26 cellular contexts compared by ENCODE assay signal in genomic region chr12:22578328-22578727, GRCh38.
"Had no signal": no experiment of that assay in that cellular context is flagged by ENCODE, and none has a peak within 500 bp of the region (broad histone marks: within the 10 kb centered on the region; RNA-seq: fewer than 3 reads in every experiment).

No MANE protein-coding gene starts in this region.

- H3K4me1 Mint-ChIP-seq: activated CD4-positive, alpha-beta T cell treated with anti-CD3 and anti-CD28 coated beads, Interleukin-2, amount 10 ng/mL, durations not matched to agents 24 days and 14 days; activated T-helper 17 cell treated with anti-CD3 and anti-CD28 coated beads, Interleukin-2, amount 50 U/mL, for 72 hours; central memory CD8-positive, alpha-beta T cell; endodermal cell; immature natural killer cell; memory B cell; naive thymus-derived CD8-positive, alpha-beta T cell; neural crest cell had no signal

- H3K27me3 Mint-ChIP-seq: activated CD4-positive, alpha-beta memory T cell treated with anti-CD3 and anti-CD28 coated beads for 36 hours; activated CD4-positive, alpha-beta T cell treated with anti-CD3 and anti-CD28 coated beads, Interleukin-2, amount 10 ng/mL, durations not matched to agents 24 days and 14 days; activated T-helper 17 cell treated with anti-CD3 and anti-CD28 coated beads, Interleukin-2, amount 50 U/mL, for 72 hours; central memory CD8-positive, alpha-beta T cell; dendritic cell treated with granulocyte-macrophage colony-stimulating factor and Interleukin-4, amounts not matched to agents 40 ng/mL and 50 ng/mL, for 4 days; memory B cell had no signal

- H3K27ac Mint-ChIP-seq: activated CD4-positive, alpha-beta memory T cell treated with anti-CD3 and anti-CD28 coated beads for 36 hours; activated CD4-positive, alpha-beta T cell treated with anti-CD3 and anti-CD28 coated beads, Interleukin-2, amount 10 ng/mL, durations not matched to agents 24 days and 14 days; activated naive CD4-positive, alpha-beta T cell treated with anti-CD3 and anti-CD28 coated beads, Interleukin-2, amount 50 U/mL, for 72 hours; activated T-helper 17 cell treated with anti-CD3 and anti-CD28 coated beads, Interleukin-2, amount 50 U/mL, for 72 hours; dendritic cell treated with granulocyte-macrophage colony-stimulating factor and Interleukin-4, amounts not matched to agents 40 ng/mL and 50 ng/mL, for 4 days; endodermal cell; immature natural killer cell; memory B cell; naive thymus-derived CD8-positive, alpha-beta T cell had no signal

- H3K4me3 Mint-ChIP-seq: activated CD4-positive, alpha-beta memory T cell treated with anti-CD3 and anti-CD28 coated beads for 36 hours; activated CD4-positive, alpha-beta T cell treated with anti-CD3 and anti-CD28 coated beads, Interleukin-2, amount 10 ng/mL, durations not matched to agents 24 days and 14 days; activated T-cell treated with anti-CD3 and anti-CD28 coated beads, Interleukin-2, amount 50 U/mL, for 4 hours; activated T-helper 17 cell treated with anti-CD3 and anti-CD28 coated beads, Interleukin-2, amount 50 U/mL, for 72 hours; central memory CD8-positive, alpha-beta T cell; dendritic cell treated with granulocyte-macrophage colony-stimulating factor and Interleukin-4, amounts not matched to agents 40 ng/mL and 50 ng/mL, for 4 days; endodermal cell; immature natural killer cell; memory B cell; naive thymus-derived CD8-positive, alpha-beta T cell; neural crest cell had no signal

- ATAC-seq: activated naive CD4-positive, alpha-beta T cell treated with anti-CD3 and anti-CD28 coated beads, Interleukin-2, amount 50 U/mL, for 72 hours; activated T-cell treated with anti-CD3 and anti-CD28 coated beads, Interleukin-2, amount 50 U/mL, for 4 hours; activated T-helper 17 cell treated with anti-CD3 and anti-CD28 coated beads, Interleukin-2, amount 50 U/mL, for 72 hours; gastrocnemius medialis; naive thymus-derived CD8-positive, alpha-beta T cell; pancreas; sciatic nerve; stimulated activated naive CD8-positive, alpha-beta T cell treated with anti-CD3 and anti-CD28 coated beads, Interleukin-15, Interleukin-2, amounts not matched to agents 100 U/mL and 50 U/mL, for 24 hours had no signal

- DNase-seq: activated CD4-positive, alpha-beta memory T cell treated with anti-CD3 and anti-CD28 coated beads for 36 hours; activated CD4-positive, alpha-beta T cell treated with anti-CD3 and anti-CD28 coated beads, Interleukin-2, amount 10 ng/mL, durations not matched to agents 24 days and 14 days; activated CD4-positive, CD25-positive, alpha-beta regulatory T cell treated with anti-CD3 and anti-CD28 coated beads, Interleukin-2, amount 50 U/mL, for 72 hours; activated T-cell treated with anti-CD3 and anti-CD28 coated beads, Interleukin-2, amount 50 U/mL, for 4 hours; endodermal cell; gastrocnemius medialis; immature natural killer cell; naive thymus-derived CD8-positive, alpha-beta T cell; nucleus accumbens; pancreas; retina; stimulated activated CD4-positive, alpha-beta T cell treated with anti-CD3 and anti-CD28 coated beads, Interleukin-12 subunit alpha, Interleukin-12 subunit beta, amount 100 ng/mL, for 4 hours; stimulated activated CD4-positive, alpha-beta T cell treated with anti-CD3 and anti-CD28 coated beads, Interleukin-4, amount 100 ng/mL, for 1 hour; stimulated activated naive CD8-positive, alpha-beta T cell treated with anti-CD3 and anti-CD28 coated beads, Interleukin-15, Interleukin-2, amounts not matched to agents 100 U/mL and 50 U/mL, for 24 hours; T-helper 9 cell; trophoblast cell; uterus; WERI-Rb-1 had no signal

- H3K9me3 Mint-ChIP-seq: activated CD4-positive, alpha-beta memory T cell treated with anti-CD3 and anti-CD28 coated beads for 36 hours; activated CD4-positive, alpha-beta T cell treated with anti-CD3 and anti-CD28 coated beads, Interleukin-2, amount 10 ng/mL, durations not matched to agents 24 days and 14 days; activated naive CD4-positive, alpha-beta T cell treated with anti-CD3 and anti-CD28 coated beads, Interleukin-2, amount 50 U/mL, for 72 hours; activated T-cell treated with anti-CD3 and anti-CD28 coated beads, Interleukin-2, amount 50 U/mL, for 4 hours; activated T-helper 17 cell treated with anti-CD3 and anti-CD28 coated beads, Interleukin-2, amount 50 U/mL, for 72 hours; central memory CD8-positive, alpha-beta T cell; dendritic cell treated with granulocyte-macrophage colony-stimulating factor and Interleukin-4, amounts not matched to agents 40 ng/mL and 50 ng/mL, for 4 days; immature natural killer cell; naive thymus-derived CD8-positive, alpha-beta T cell; neural crest cell had no signal

- FAIRE-seq: TTC549 had no signal

- H3K36me3 Mint-ChIP-seq: activated CD4-positive, alpha-beta memory T cell treated with anti-CD3 and anti-CD28 coated beads for 36 hours; activated naive CD4-positive, alpha-beta T cell treated with anti-CD3 and anti-CD28 coated beads, Interleukin-2, amount 50 U/mL, for 72 hours; immature natural killer cell; memory B cell; naive thymus-derived CD8-positive, alpha-beta T cell had no signal
